ENCODE assay signal across 37 cellular contexts in genomic region chr11:30665067-30665466, GRCh38.
"Had no signal": no experiment of that assay in that cellular context is flagged by ENCODE, and none has a peak within 500 bp of the region (broad histone marks: within the 10 kb centered on the region; RNA-seq: fewer than 3 reads in every experiment).

No MANE protein-coding gene starts in this region.

- H3K9me3 ChIP-seq: ascending aorta had no signal

- H3K4me1 Mint-ChIP-seq: activated CD4-positive, alpha-beta memory T cell treated with anti-CD3 and anti-CD28 coated beads, Interleukin-2, amount 10 ng/mL, durations not matched to agents 7 days and 5 days; activated CD4-positive, alpha-beta T cell treated with anti-CD3 and anti-CD28 coated beads for 36 hours; activated CD4-positive, alpha-beta T cell treated with anti-CD3 and anti-CD28 coated beads, Interleukin-2, amount 10 ng/mL, durations not matched to agents 7 days and 5 days; activated CD8-positive, alpha-beta memory T cell treated with anti-CD3 and anti-CD28 coated beads, Interleukin-2, amount 10 ng/mL, durations not matched to agents 7 days and 5 days; activated naive CD4-positive, alpha-beta T cell treated with anti-CD3 and anti-CD28 coated beads, Interleukin-2, amount 10 ng/mL, durations not matched to agents 7 days and 5 days; activated naive CD4-positive, alpha-beta T cell treated with anti-CD3 and anti-CD28 coated beads, Interleukin-2, amount 50 U/mL, for 24 hours; activated naive CD8-positive, alpha-beta T cell treated with anti-CD3 and anti-CD28 coated beads, Interleukin-2, amount 10 ng/mL, durations not matched to agents 7 days and 5 days; activated naive CD8-positive, alpha-beta T cell treated with anti-CD3 and anti-CD28 coated beads, Interleukin-2, amount 50 U/mL, for 24 hours; brain; central memory CD8-positive, alpha-beta T cell had no signal

- ATAC-seq: activated CD4-positive, alpha-beta T cell treated with anti-CD3 and anti-CD28 coated beads for 36 hours; activated CD4-positive, CD25-positive, alpha-beta regulatory T cell treated with anti-CD3 and anti-CD28 coated beads, Interleukin-2, amount 50 U/mL, for 24 hours; activated CD8-positive, alpha-beta memory T cell treated with anti-CD3 and anti-CD28 coated beads, Interleukin-2, amount 10 ng/mL, durations not matched to agents 7 days and 5 days; activated CD8-positive, alpha-beta T cell treated with anti-CD3 and anti-CD28 coated beads, Interleukin-2, amount 10 ng/mL, durations not matched to agents 7 days and 5 days; activated naive CD8-positive, alpha-beta T cell treated with anti-CD3 and anti-CD28 coated beads, Interleukin-2, amount 50 U/mL, for 24 hours had no signal

- H3K9me3 Mint-ChIP-seq: activated CD4-positive, alpha-beta memory T cell treated with anti-CD3 and anti-CD28 coated beads, Interleukin-2, amount 10 ng/mL, durations not matched to agents 7 days and 5 days; activated CD4-positive, alpha-beta T cell treated with anti-CD3 and anti-CD28 coated beads, Interleukin-2, amount 10 ng/mL, durations not matched to agents 7 days and 5 days; activated naive CD4-positive, alpha-beta T cell treated with anti-CD3 and anti-CD28 coated beads, Interleukin-2, amount 10 ng/mL, durations not matched to agents 7 days and 5 days; activated naive CD8-positive, alpha-beta T cell treated with anti-CD3 and anti-CD28 coated beads, Interleukin-2, amount 10 ng/mL, durations not matched to agents 7 days and 5 days; activated T-cell treated with anti-CD3 and anti-CD28 coated beads, Interleukin-2, amount 50 U/mL, for 24 hours; activated T-helper 2 cell treated with anti-CD3 and anti-CD28 coated beads, Interferon-gamma antibody, Interleukin-2, Interleukin-4, amounts not matched to agents 10 μg/mL and 5 μg/mL and 100 μg/mL, durations not matched to agents 14 hours and 24 hours and 36 hours; T-helper 1 cell treated with Interleukin-12 subunit alpha and Interleukin-12 subunit beta and Interleukin-4 antibody, amounts not matched to agents 30 μg/mL and 1 μg/mL, for 36 hours; T-helper 2 cell treated with Interferon-gamma antibody and Interleukin-4, amounts not matched to agents 5 μg/mL and 100 μg/mL, for 36 hours had no signal

- H3K27ac ChIP-seq: ascending aorta, cardiac muscle cell, VCaP had no signal

- H3K4me1 ChIP-seq: ascending aorta had no signal

- H3K27ac Mint-ChIP-seq: activated CD4-positive, alpha-beta memory T cell treated with anti-CD3 and anti-CD28 coated beads, Interleukin-2, amount 10 ng/mL, durations not matched to agents 7 days and 5 days; activated CD4-positive, alpha-beta T cell treated with anti-CD3 and anti-CD28 coated beads for 36 hours; activated CD4-positive, alpha-beta T cell treated with anti-CD3 and anti-CD28 coated beads, Interleukin-2, amount 10 ng/mL, durations not matched to agents 7 days and 5 days; activated CD8-positive, alpha-beta memory T cell treated with anti-CD3 and anti-CD28 coated beads, Interleukin-2, amount 10 ng/mL, durations not matched to agents 7 days and 5 days; activated CD8-positive, alpha-beta T cell treated with anti-CD3 and anti-CD28 coated beads, Interleukin-2, amount 10 ng/mL, durations not matched to agents 7 days and 5 days; activated naive CD4-positive, alpha-beta T cell treated with anti-CD3 and anti-CD28 coated beads, Interleukin-2, amount 10 ng/mL, durations not matched to agents 7 days and 5 days; activated naive CD4-positive, alpha-beta T cell treated with anti-CD3 and anti-CD28 coated beads, Interleukin-2, amount 50 U/mL, for 24 hours; activated naive CD8-positive, alpha-beta T cell; activated naive CD8-positive, alpha-beta T cell treated with anti-CD3 and anti-CD28 coated beads, Interleukin-2, amount 10 ng/mL, durations not matched to agents 7 days and 5 days; activated naive CD8-positive, alpha-beta T cell treated with anti-CD3 and anti-CD28 coated beads, Interleukin-2, amount 50 U/mL, for 24 hours; activated T-cell treated with anti-CD3 and anti-CD28 coated beads, Interleukin-2, amount 50 U/mL, for 24 hours; activated T-helper 2 cell treated with anti-CD3 and anti-CD28 coated beads, Interferon-gamma antibody, Interleukin-2, Interleukin-4, amounts not matched to agents 10 μg/mL and 5 μg/mL and 100 μg/mL, durations not matched to agents 14 hours and 24 hours and 36 hours; brain; T-helper 1 cell treated with Interleukin-12 subunit alpha and Interleukin-12 subunit beta and Interleukin-4 antibody, amounts not matched to agents 30 μg/mL and 1 μg/mL, for 36 hours; T-helper 2 cell treated with Interferon-gamma antibody and Interleukin-4, amounts not matched to agents 5 μg/mL and 100 μg/mL, for 36 hours had no signal

- H3K4me3 ChIP-seq: ascending aorta, cardiac muscle cell had no signal

- DNase-seq: activated CD4-positive, alpha-beta memory T cell treated with anti-CD3 and anti-CD28 coated beads, Interleukin-2, amount 10 ng/mL, durations not matched to agents 7 days and 5 days; activated CD4-positive, alpha-beta T cell treated with anti-CD3 and anti-CD28 coated beads for 1 hour; activated CD4-positive, alpha-beta T cell treated with anti-CD3 and anti-CD28 coated beads for 36 hours; activated CD4-positive, alpha-beta T cell treated with anti-CD3 and anti-CD28 coated beads for 48 hours; activated CD4-positive, alpha-beta T cell treated with anti-CD3 and anti-CD28 coated beads, Interleukin-2, amount 10 ng/mL, durations not matched to agents 7 days and 5 days; activated CD4-positive, alpha-beta T cell treated with anti-CD3 and anti-CD28 coated beads, Interleukin-2, amount 50 U/mL, for 48 hours; activated CD4-positive, CD25-positive, alpha-beta regulatory T cell; activated CD8-positive, alpha-beta memory T cell treated with anti-CD3 and anti-CD28 coated beads for 24 hours; activated CD8-positive, alpha-beta memory T cell treated with anti-CD3 and anti-CD28 coated beads, Interleukin-2, amount 10 ng/mL, durations not matched to agents 7 days and 5 days; activated CD8-positive, alpha-beta memory T cell treated with anti-CD3 and anti-CD28 coated beads, Interleukin-2, amount 50 U/mL, for 48 hours; activated CD8-positive, alpha-beta T cell treated with anti-CD3 and anti-CD28 coated beads, Interleukin-2, amount 10 ng/mL, durations not matched to agents 7 days and 5 days; activated effector memory CD4-positive, alpha-beta T cell treated with Interleukin-2 at 50 U/mL for 16 hours; activated gamma-delta T cell; activated naive CD4-positive, alpha-beta T cell treated with anti-CD3 and anti-CD28 coated beads, Interleukin-2, amount 10 ng/mL, durations not matched to agents 7 days and 5 days; activated naive CD4-positive, alpha-beta T cell treated with Interleukin-2 at 50 U/mL for 16 hours; activated naive CD8-positive, alpha-beta T cell treated with anti-CD3 and anti-CD28 coated beads, Interleukin-2, amount 10 ng/mL, durations not matched to agents 7 days and 5 days; activated naive CD8-positive, alpha-beta T cell treated with anti-CD3 and anti-CD28 coated beads, Interleukin-2, amount 50 U/mL, for 24 hours; activated T-cell treated with anti-CD3 and anti-CD28 coated beads, Interleukin-2, amount 50 U/mL, for 24 hours; activated T-cell treated with anti-CD3 and anti-CD28 coated beads, Interleukin-2, amount 50 U/mL, for 48 hours; amygdala; anterior cingulate cortex; caudate nucleus; cerebellar nuclear complex; T-helper 1 cell; T-helper 2 cell; T-helper 9 cell had no signal

- H3K36me3 Mint-ChIP-seq: activated CD8-positive, alpha-beta memory T cell treated with anti-CD3 and anti-CD28 coated beads, Interleukin-2, amount 10 ng/mL, durations not matched to agents 7 days and 5 days; activated naive CD4-positive, alpha-beta T cell treated with anti-CD3 and anti-CD28 coated beads, Interleukin-2, amount 10 ng/mL, durations not matched to agents 7 days and 5 days; activated naive CD4-positive, alpha-beta T cell treated with anti-CD3 and anti-CD28 coated beads, Interleukin-2, amount 50 U/mL, for 24 hours; activated naive CD8-positive, alpha-beta T cell; activated naive CD8-positive, alpha-beta T cell treated with anti-CD3 and anti-CD28 coated beads, Interleukin-2, amount 10 ng/mL, durations not matched to agents 7 days and 5 days had no signal

- H3K27me3 ChIP-seq: ascending aorta, cardiac muscle cell had no signal

- H3K36me3 ChIP-seq: ascending aorta, cardiac muscle cell had no signal

- H3K27me3 Mint-ChIP-seq: activated CD4-positive, alpha-beta memory T cell treated with anti-CD3 and anti-CD28 coated beads, Interleukin-2, amount 10 ng/mL, durations not matched to agents 7 days and 5 days; activated CD4-positive, alpha-beta T cell treated with anti-CD3 and anti-CD28 coated beads for 36 hours; activated CD4-positive, alpha-beta T cell treated with anti-CD3 and anti-CD28 coated beads, Interleukin-2, amount 10 ng/mL, durations not matched to agents 7 days and 5 days; activated CD8-positive, alpha-beta memory T cell treated with anti-CD3 and anti-CD28 coated beads, Interleukin-2, amount 10 ng/mL, durations not matched to agents 7 days and 5 days; activated naive CD4-positive, alpha-beta T cell treated with anti-CD3 and anti-CD28 coated beads, Interleukin-2, amount 10 ng/mL, durations not matched to agents 7 days and 5 days; activated naive CD4-positive, alpha-beta T cell treated with anti-CD3 and anti-CD28 coated beads, Interleukin-2, amount 50 U/mL, for 24 hours; activated naive CD8-positive, alpha-beta T cell; activated naive CD8-positive, alpha-beta T cell treated with anti-CD3 and anti-CD28 coated beads, Interleukin-2, amount 10 ng/mL, durations not matched to agents 7 days and 5 days; activated T-cell treated with anti-CD3 and anti-CD28 coated beads, Interleukin-2, amount 50 U/mL, for 24 hours; brain; central memory CD8-positive, alpha-beta T cell had no signal

- H3K4me3 Mint-ChIP-seq: activated CD4-positive, alpha-beta memory T cell treated with anti-CD3 and anti-CD28 coated beads, Interleukin-2, amount 10 ng/mL, durations not matched to agents 7 days and 5 days; activated CD4-positive, alpha-beta T cell treated with anti-CD3 and anti-CD28 coated beads for 36 hours; activated CD4-positive, alpha-beta T cell treated with anti-CD3 and anti-CD28 coated beads, Interleukin-2, amount 10 ng/mL, durations not matched to agents 7 days and 5 days; activated CD8-positive, alpha-beta memory T cell treated with anti-CD3 and anti-CD28 coated beads, Interleukin-2, amount 10 ng/mL, durations not matched to agents 7 days and 5 days; activated CD8-positive, alpha-beta T cell treated with anti-CD3 and anti-CD28 coated beads, Interleukin-2, amount 10 ng/mL, durations not matched to agents 7 days and 5 days; activated naive CD4-positive, alpha-beta T cell treated with anti-CD3 and anti-CD28 coated beads, Interleukin-2, amount 10 ng/mL, durations not matched to agents 7 days and 5 days; activated naive CD4-positive, alpha-beta T cell treated with anti-CD3 and anti-CD28 coated beads, Interleukin-2, amount 50 U/mL, for 24 hours; activated naive CD8-positive, alpha-beta T cell; activated naive CD8-positive, alpha-beta T cell treated with anti-CD3 and anti-CD28 coated beads, Interleukin-2, amount 10 ng/mL, durations not matched to agents 7 days and 5 days; activated naive CD8-positive, alpha-beta T cell treated with anti-CD3 and anti-CD28 coated beads, Interleukin-2, amount 50 U/mL, for 24 hours; activated T-cell treated with anti-CD3 and anti-CD28 coated beads, Interleukin-2, amount 50 U/mL, for 24 hours; brain; central memory CD8-positive, alpha-beta T cell; T-helper 1 cell treated with Interleukin-12 subunit alpha and Interleukin-12 subunit beta and Interleukin-4 antibody, amounts not matched to agents 30 μg/mL and 1 μg/mL, for 36 hours; T-helper 2 cell treated with Interferon-gamma antibody and Interleukin-4, amounts not matched to agents 5 μg/mL and 100 μg/mL, for 36 hours had no signal
